In genomic region chr20:33234050-33234449, GRCh38 we compare ENCODE assay signal across 40 cellular contexts. TPM values are rescaled to one million over a fixed set of nuclear protein-coding genes. Genes with fewer than 3 reads are reported as not detected.
"Had no signal": no experiment of that assay in that cellular context is flagged by ENCODE, and none has a peak within 500 bp of the region (broad histone marks: within the 10 kb centered on the region; RNA-seq: fewer than 3 reads in every experiment).

No MANE protein-coding gene starts in this region.

- H3K36me3 Mint-ChIP-seq: activated CD8-positive, alpha-beta memory T cell treated with anti-CD3 and anti-CD28 coated beads, Interleukin-2, amount 10 ng/mL, durations not matched to agents 7 days and 5 days; activated naive CD4-positive, alpha-beta T cell treated with anti-CD3 and anti-CD28 coated beads, Interleukin-2, amount 50 U/mL, for 72 hours; activated naive CD8-positive, alpha-beta T cell treated with anti-CD3 and anti-CD28 coated beads for 36 hours; T-cell; WTC11 had no signal

- H3K4me1 ChIP-seq: adrenal gland, body of pancreas, breast epithelium had no signal

- H3K27ac ChIP-seq: adrenal gland, body of pancreas, brain microvascular endothelial cell, breast epithelium, WERI-Rb-1 had no signal

- DNase-seq: activated CD4-positive, alpha-beta memory T cell treated with anti-CD3 and anti-CD28 coated beads, Interleukin-2, amount 10 ng/mL, durations not matched to agents 7 days and 5 days; activated CD4-positive, alpha-beta T cell treated with anti-CD3 and anti-CD28 coated beads for 1 hour; activated CD4-positive, alpha-beta T cell treated with anti-CD3 and anti-CD28 coated beads for 36 hours; activated CD4-positive, alpha-beta T cell treated with anti-CD3 and anti-CD28 coated beads for 48 hours; activated CD4-positive, alpha-beta T cell treated with anti-CD3 and anti-CD28 coated beads, Interleukin-2, amount 10 ng/mL, durations not matched to agents 7 days and 5 days; activated CD4-positive, alpha-beta T cell treated with anti-CD3 and anti-CD28 coated beads, Interleukin-2, amount 50 U/mL, for 48 hours; activated CD4-positive, CD25-positive, alpha-beta regulatory T cell; activated CD8-positive, alpha-beta memory T cell treated with anti-CD3 and anti-CD28 coated beads for 24 hours; activated CD8-positive, alpha-beta memory T cell treated with anti-CD3 and anti-CD28 coated beads, Interleukin-2, amount 10 ng/mL, durations not matched to agents 7 days and 5 days; activated CD8-positive, alpha-beta memory T cell treated with anti-CD3 and anti-CD28 coated beads, Interleukin-2, amount 50 U/mL, for 48 hours; activated CD8-positive, alpha-beta T cell treated with anti-CD3 and anti-CD28 coated beads, Interleukin-2, amount 10 ng/mL, durations not matched to agents 7 days and 5 days; activated effector memory CD4-positive, alpha-beta T cell treated with anti-CD3 and anti-CD28 coated beads, Interleukin-2, amount 50 U/mL, for 16 hours; activated gamma-delta T cell treated with Interleukin-2 at 50 U/mL for 16 hours; activated naive CD4-positive, alpha-beta T cell; activated naive CD4-positive, alpha-beta T cell treated with anti-CD3 and anti-CD28 coated beads for 36 hours; activated naive CD4-positive, alpha-beta T cell treated with anti-CD3 and anti-CD28 coated beads, Interleukin-2, amount 50 U/mL, for 16 hours; activated naive CD8-positive, alpha-beta T cell treated with anti-CD3 and anti-CD28 coated beads for 36 hours; activated T-cell treated with anti-CD3 and anti-CD28 coated beads, Interleukin-2, amount 50 U/mL, for 24 hours; activated T-cell treated with anti-CD3 and anti-CD28 coated beads, Interleukin-2, amount 50 U/mL, for 48 hours; adrenal gland; amniotic stem cell; aorta; body of pancreas; brain microvascular endothelial cell; cerebellar nuclear complex; T-cell; T-helper 2 cell; T-helper 9 cell; WERI-Rb-1 had no signal

- ATAC-seq: activated CD4-positive, alpha-beta T cell treated with anti-CD3 and anti-CD28 coated beads for 36 hours; activated CD4-positive, CD25-positive, alpha-beta regulatory T cell treated with anti-CD3 and anti-CD28 coated beads, Interleukin-2, amount 50 U/mL, for 24 hours; activated CD8-positive, alpha-beta memory T cell treated with anti-CD3 and anti-CD28 coated beads, Interleukin-2, amount 10 ng/mL, durations not matched to agents 7 days and 5 days; activated CD8-positive, alpha-beta T cell treated with anti-CD3 and anti-CD28 coated beads, Interleukin-2, amount 10 ng/mL, durations not matched to agents 7 days and 5 days; activated naive CD4-positive, alpha-beta T cell treated with anti-CD3 and anti-CD28 coated beads, Interleukin-2, amount 50 U/mL, for 72 hours; activated T-helper 17 cell treated with anti-CD3 and anti-CD28 coated beads, Interleukin-2, amount 50 U/mL, for 72 hours; body of pancreas; T-cell; WTC11 had no signal

- H3K4me3 ChIP-seq: adrenal gland, body of pancreas, breast epithelium had no signal

- H3K4me1 Mint-ChIP-seq: activated T-helper 17 cell treated with anti-CD3 and anti-CD28 coated beads, Interleukin-2, amount 50 U/mL, for 72 hours; central memory CD8-positive, alpha-beta T cell had no signal

- H3K9me3 Mint-ChIP-seq: activated CD4-positive, alpha-beta memory T cell treated with anti-CD3 and anti-CD28 coated beads, Interleukin-2, amount 10 ng/mL, durations not matched to agents 7 days and 5 days; activated CD4-positive, alpha-beta T cell treated with anti-CD3 and anti-CD28 coated beads, Interleukin-2, amount 10 ng/mL, durations not matched to agents 7 days and 5 days; activated naive CD4-positive, alpha-beta T cell treated with anti-CD3 and anti-CD28 coated beads for 36 hours; activated naive CD4-positive, alpha-beta T cell treated with anti-CD3 and anti-CD28 coated beads, Interleukin-2, amount 50 U/mL, for 72 hours; activated naive CD8-positive, alpha-beta T cell treated with anti-CD3 and anti-CD28 coated beads for 36 hours; activated T-cell treated with anti-CD3 and anti-CD28 coated beads, Interleukin-2, amount 50 U/mL, for 24 hours; activated T-helper 1 cell treated with anti-CD3 and anti-CD28 coated beads, Interleukin-12 subunit alpha, Interleukin-12 subunit beta, Interleukin-2, Interleukin-4 antibody, amounts not matched to agents 30 ng/mL and 10 ng/mL and 1 ng/mL, durations not matched to agents 14 hours and 24 hours and 36 hours; activated T-helper 17 cell treated with anti-CD3 and anti-CD28 coated beads, Interleukin-2, amount 50 U/mL, for 72 hours; central memory CD8-positive, alpha-beta T cell; T-cell; T-helper 2 cell treated with Interferon-gamma antibody and Interleukin-4, amounts not matched to agents 5 μg/mL and 100 μg/mL, for 36 hours; WTC11 had no signal

- H3K27ac Mint-ChIP-seq: activated CD4-positive, alpha-beta memory T cell treated with anti-CD3 and anti-CD28 coated beads, Interleukin-2, amount 10 ng/mL, durations not matched to agents 7 days and 5 days; activated CD4-positive, alpha-beta T cell treated with anti-CD3 and anti-CD28 coated beads for 36 hours; activated CD4-positive, alpha-beta T cell treated with anti-CD3 and anti-CD28 coated beads, Interleukin-2, amount 10 ng/mL, durations not matched to agents 7 days and 5 days; activated CD8-positive, alpha-beta memory T cell treated with anti-CD3 and anti-CD28 coated beads, Interleukin-2, amount 10 ng/mL, durations not matched to agents 7 days and 5 days; activated CD8-positive, alpha-beta T cell treated with anti-CD3 and anti-CD28 coated beads, Interleukin-2, amount 10 ng/mL, durations not matched to agents 7 days and 5 days; activated naive CD4-positive, alpha-beta T cell treated with anti-CD3 and anti-CD28 coated beads for 36 hours; activated naive CD4-positive, alpha-beta T cell treated with anti-CD3 and anti-CD28 coated beads, Interleukin-2, amount 50 U/mL, for 72 hours; activated naive CD8-positive, alpha-beta T cell treated with anti-CD3 and anti-CD28 coated beads for 36 hours; activated T-cell treated with anti-CD3 and anti-CD28 coated beads, Interleukin-2, amount 50 U/mL, for 24 hours; activated T-helper 1 cell treated with anti-CD3 and anti-CD28 coated beads, Interleukin-12 subunit alpha, Interleukin-12 subunit beta, Interleukin-2, Interleukin-4 antibody, amounts not matched to agents 30 ng/mL and 10 ng/mL and 1 ng/mL, durations not matched to agents 14 hours and 24 hours and 36 hours; activated T-helper 17 cell treated with anti-CD3 and anti-CD28 coated beads, Interleukin-2, amount 50 U/mL, for 72 hours; T-cell; T-helper 2 cell treated with Interferon-gamma antibody and Interleukin-4, amounts not matched to agents 5 μg/mL and 100 μg/mL, for 36 hours; WTC11 had no signal

- H3K36me3 ChIP-seq: adrenal gland, brain microvascular endothelial cell, breast epithelium, WERI-Rb-1 had no signal

- H3K27me3 ChIP-seq: adrenal gland, body of pancreas, brain microvascular endothelial cell had no signal

- H3K4me3 Mint-ChIP-seq: activated CD4-positive, alpha-beta memory T cell treated with anti-CD3 and anti-CD28 coated beads, Interleukin-2, amount 10 ng/mL, durations not matched to agents 7 days and 5 days; activated CD4-positive, alpha-beta T cell treated with anti-CD3 and anti-CD28 coated beads for 36 hours; activated CD4-positive, alpha-beta T cell treated with anti-CD3 and anti-CD28 coated beads, Interleukin-2, amount 10 ng/mL, durations not matched to agents 7 days and 5 days; activated CD8-positive, alpha-beta memory T cell treated with anti-CD3 and anti-CD28 coated beads, Interleukin-2, amount 10 ng/mL, durations not matched to agents 7 days and 5 days; activated CD8-positive, alpha-beta T cell treated with anti-CD3 and anti-CD28 coated beads, Interleukin-2, amount 10 ng/mL, durations not matched to agents 7 days and 5 days; activated naive CD4-positive, alpha-beta T cell treated with anti-CD3 and anti-CD28 coated beads for 36 hours; activated naive CD8-positive, alpha-beta T cell treated with anti-CD3 and anti-CD28 coated beads for 36 hours; activated T-cell treated with anti-CD3 and anti-CD28 coated beads, Interleukin-2, amount 50 U/mL, for 24 hours; activated T-helper 1 cell treated with anti-CD3 and anti-CD28 coated beads, Interleukin-12 subunit alpha, Interleukin-12 subunit beta, Interleukin-2, Interleukin-4 antibody, amounts not matched to agents 30 ng/mL and 10 ng/mL and 1 ng/mL, durations not matched to agents 14 hours and 24 hours and 36 hours; activated T-helper 17 cell treated with anti-CD3 and anti-CD28 coated beads, Interleukin-2, amount 50 U/mL, for 72 hours; central memory CD8-positive, alpha-beta T cell; T-cell; T-helper 2 cell treated with Interferon-gamma antibody and Interleukin-4, amounts not matched to agents 5 μg/mL and 100 μg/mL, for 36 hours; WTC11 had no signal

- H3K9me3 ChIP-seq: adrenal gland, body of pancreas, breast epithelium had no signal

RNA-seq across cellular contexts. Expression of gene BPIFA1, which starts 1.7 kb away (rescaled TPM):
- total RNA-seq: activated CD4-positive, alpha-beta memory T cell treated with anti-CD3 and anti-CD28 coated beads, Interleukin-2, amount 10 ng/mL, durations not matched to agents 7 days and 5 days; activated CD4-positive, alpha-beta T cell treated with anti-CD3 and anti-CD28 coated beads for 36 hours; activated CD4-positive, alpha-beta T cell treated with anti-CD3 and anti-CD28 coated beads, Interleukin-2, amount 10 ng/mL, durations not matched to agents 7 days and 5 days; activated CD8-positive, alpha-beta memory T cell treated with anti-CD3 and anti-CD28 coated beads, Interleukin-2, amount 10 ng/mL, durations not matched to agents 7 days and 5 days; activated CD8-positive, alpha-beta T cell treated with anti-CD3 and anti-CD28 coated beads, Interleukin-2, amount 10 ng/mL, durations not matched to agents 7 days and 5 days; activated naive CD4-positive, alpha-beta T cell treated with anti-CD3 and anti-CD28 coated beads for 36 hours; activated naive CD4-positive, alpha-beta T cell treated with anti-CD3 and anti-CD28 coated beads, Interleukin-2, amount 50 U/mL, for 72 hours; activated naive CD8-positive, alpha-beta T cell treated with anti-CD3 and anti-CD28 coated beads for 36 hours; activated T-helper 1 cell treated with anti-CD3 and anti-CD28 coated beads, Interleukin-12 subunit alpha, Interleukin-12 subunit beta, Interleukin-2, Interleukin-4 antibody, amounts not matched to agents 30 ng/mL and 10 ng/mL and 1 ng/mL, durations not matched to agents 14 hours and 24 hours and 36 hours; activated T-helper 17 cell treated with anti-CD3 and anti-CD28 coated beads, Interleukin-2, amount 50 U/mL, for 72 hours; adrenal gland; aorta; astrocyte; body of pancreas; breast epithelium; chondrocyte; T-cell; T-helper 1 cell treated with Interleukin-12 subunit alpha and Interleukin-12 subunit beta and Interleukin-4 antibody, amounts not matched to agents 30 ng/mL and 1 ng/mL, for 36 hours; WTC11 had no signal
- polyA plus RNA-seq: adrenal gland, aorta had no signal

RNA-seq across cellular contexts. Expression of gene BPIFA3, which starts 16.9 kb away (rescaled TPM):
- total RNA-seq: activated CD4-positive, alpha-beta memory T cell treated with anti-CD3 and anti-CD28 coated beads, Interleukin-2, amount 10 ng/mL, durations not matched to agents 7 days and 5 days; activated CD4-positive, alpha-beta T cell treated with anti-CD3 and anti-CD28 coated beads for 36 hours; activated CD4-positive, alpha-beta T cell treated with anti-CD3 and anti-CD28 coated beads, Interleukin-2, amount 10 ng/mL, durations not matched to agents 7 days and 5 days; activated CD8-positive, alpha-beta memory T cell treated with anti-CD3 and anti-CD28 coated beads, Interleukin-2, amount 10 ng/mL, durations not matched to agents 7 days and 5 days; activated CD8-positive, alpha-beta T cell treated with anti-CD3 and anti-CD28 coated beads, Interleukin-2, amount 10 ng/mL, durations not matched to agents 7 days and 5 days; activated naive CD4-positive, alpha-beta T cell treated with anti-CD3 and anti-CD28 coated beads for 36 hours; activated naive CD4-positive, alpha-beta T cell treated with anti-CD3 and anti-CD28 coated beads, Interleukin-2, amount 50 U/mL, for 72 hours; activated naive CD8-positive, alpha-beta T cell treated with anti-CD3 and anti-CD28 coated beads for 36 hours; activated T-helper 1 cell treated with anti-CD3 and anti-CD28 coated beads, Interleukin-12 subunit alpha, Interleukin-12 subunit beta, Interleukin-2, Interleukin-4 antibody, amounts not matched to agents 30 ng/mL and 10 ng/mL and 1 ng/mL, durations not matched to agents 14 hours and 24 hours and 36 hours; activated T-helper 17 cell treated with anti-CD3 and anti-CD28 coated beads, Interleukin-2, amount 50 U/mL, for 72 hours; adrenal gland; aorta; astrocyte; body of pancreas; breast epithelium; chondrocyte; T-cell; T-helper 1 cell treated with Interleukin-12 subunit alpha and Interleukin-12 subunit beta and Interleukin-4 antibody, amounts not matched to agents 30 ng/mL and 1 ng/mL, for 36 hours; WTC11 had no signal
- polyA plus RNA-seq: adrenal gland, aorta had no signal

RNA-seq across cellular contexts. Expression of gene BPIFB1, which starts 49.0 kb away (rescaled TPM):
- total RNA-seq: activated CD4-positive, alpha-beta memory T cell treated with anti-CD3 and anti-CD28 coated beads, Interleukin-2, amount 10 ng/mL, durations not matched to agents 7 days and 5 days; activated CD4-positive, alpha-beta T cell treated with anti-CD3 and anti-CD28 coated beads for 36 hours; activated CD4-positive, alpha-beta T cell treated with anti-CD3 and anti-CD28 coated beads, Interleukin-2, amount 10 ng/mL, durations not matched to agents 7 days and 5 days; activated CD8-positive, alpha-beta memory T cell treated with anti-CD3 and anti-CD28 coated beads, Interleukin-2, amount 10 ng/mL, durations not matched to agents 7 days and 5 days; activated CD8-positive, alpha-beta T cell treated with anti-CD3 and anti-CD28 coated beads, Interleukin-2, amount 10 ng/mL, durations not matched to agents 7 days and 5 days; activated naive CD4-positive, alpha-beta T cell treated with anti-CD3 and anti-CD28 coated beads for 36 hours; activated naive CD4-positive, alpha-beta T cell treated with anti-CD3 and anti-CD28 coated beads, Interleukin-2, amount 50 U/mL, for 72 hours; activated naive CD8-positive, alpha-beta T cell treated with anti-CD3 and anti-CD28 coated beads for 36 hours; activated T-helper 1 cell treated with anti-CD3 and anti-CD28 coated beads, Interleukin-12 subunit alpha, Interleukin-12 subunit beta, Interleukin-2, Interleukin-4 antibody, amounts not matched to agents 30 ng/mL and 10 ng/mL and 1 ng/mL, durations not matched to agents 14 hours and 24 hours and 36 hours; activated T-helper 17 cell treated with anti-CD3 and anti-CD28 coated beads, Interleukin-2, amount 50 U/mL, for 72 hours; aorta; astrocyte; body of pancreas; chondrocyte; T-helper 1 cell treated with Interleukin-12 subunit alpha and Interleukin-12 subunit beta and Interleukin-4 antibody, amounts not matched to agents 30 ng/mL and 1 ng/mL, for 36 hours; WTC11 had no signal
